Comparison of ENCODE assay signal across 2 cellular contexts in the genomic region with DNA sequence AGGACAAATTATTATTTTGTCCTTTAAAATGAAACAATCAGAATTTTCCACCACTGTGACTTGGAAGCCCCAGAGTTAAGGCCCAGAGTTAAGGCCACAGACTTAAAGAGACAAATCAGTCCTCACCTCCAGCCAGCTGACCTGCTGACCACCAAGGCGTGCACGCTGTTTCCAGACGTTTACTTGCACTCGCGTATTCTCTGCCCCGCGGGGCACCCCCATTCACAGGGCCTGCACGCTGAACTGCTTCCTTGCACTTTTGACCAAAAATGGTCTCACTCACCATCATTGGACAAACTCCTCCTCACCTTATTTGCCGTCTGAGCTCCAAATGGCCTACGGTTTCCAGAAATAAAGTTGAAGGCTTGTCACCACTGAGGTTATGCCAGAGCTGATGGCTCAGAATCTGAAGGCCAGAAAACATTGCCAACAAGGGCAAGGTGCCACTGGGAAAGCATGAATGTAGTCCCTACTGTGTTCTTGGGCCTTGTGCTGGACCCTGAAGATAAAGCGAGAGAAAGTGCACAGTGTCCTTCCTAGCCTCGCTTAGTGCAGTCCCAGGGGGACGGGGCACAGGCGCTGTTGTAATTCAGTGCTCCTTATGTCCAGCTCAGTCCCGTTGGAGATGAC.
TF ChIP-seq lines count a peak whose summit lies in the region.

No MANE protein-coding gene starts in this region.

TF ChIP-seq in endothelial cell of umbilical vein, 7 proteins besides CTCF, POLR2A, EP300 and RAD21:
- TF ChIP-seq, protein P1, sequence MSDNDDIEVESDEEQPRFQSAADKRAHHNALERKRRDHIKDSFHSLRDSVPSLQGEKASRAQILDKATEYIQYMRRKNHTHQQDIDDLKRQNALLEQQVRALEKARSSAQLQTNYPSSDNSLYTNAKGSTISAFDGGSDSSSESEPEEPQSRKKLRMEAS (IDR thresholded peaks at IDR 0.05; ENCODE audit: insufficient read depth, insufficient read length): no peak
- TF ChIP-seq GATA2 (IDR thresholded peaks at IDR 0.05; ENCODE audit: insufficient read depth, insufficient read length, low read depth, low read length) (no peak), POLR2AphosphoS5 (IDR thresholded peaks at IDR 0.05; ENCODE audit: insufficient read depth, low read depth, low read length) (no peak), MYC (IDR thresholded peaks at IDR 0.05; ENCODE audit: low read depth, low read length) (no peak), FOS (IDR thresholded peaks at IDR 0.05; ENCODE audit: borderline replicate concordance, insufficient read depth, low read length) (no peak), JUN (IDR thresholded peaks at IDR 0.05; ENCODE audit: borderline replicate concordance, insufficient read depth, insufficient read length, low read depth) (no peak), EZH2 (IDR thresholded peaks at IDR 0.05; ENCODE audit: borderline replicate concordance, low read depth, low read length, severe bottlenecking) (no peak)

TF ChIP-seq in HepG2, 621 proteins besides CTCF, POLR2A, EP300 and RAD21:
- TF ChIP-seq ATF5 (CRISPR knock-in tag; IDR thresholded peaks at IDR 0.05; ENCODE audit: low read depth): no peak
- no peak for TF ChIP-seq HOXA5 (CRISPR knock-in tag; IDR thresholded peaks at IDR 0.05)
- TF ChIP-seq NBN (conservative IDR thresholded peaks at IDR 0.05): no peak
- TF ChIP-seq, protein P2, sequence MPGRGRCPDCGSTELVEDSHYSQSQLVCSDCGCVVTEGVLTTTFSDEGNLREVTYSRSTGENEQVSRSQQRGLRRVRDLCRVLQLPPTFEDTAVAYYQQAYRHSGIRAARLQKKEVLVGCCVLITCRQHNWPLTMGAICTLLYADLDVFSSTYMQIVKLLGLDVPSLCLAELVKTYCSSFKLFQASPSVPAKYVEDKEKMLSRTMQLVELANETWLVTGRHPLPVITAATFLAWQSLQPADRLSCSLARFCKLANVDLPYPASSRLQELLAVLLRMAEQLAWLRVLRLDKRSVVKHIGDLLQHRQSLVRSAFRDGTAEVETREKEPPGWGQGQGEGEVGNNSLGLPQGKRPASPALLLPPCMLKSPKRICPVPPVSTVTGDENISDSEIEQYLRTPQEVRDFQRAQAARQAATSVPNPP (CRISPR knock-in tag; IDR thresholded peaks at IDR 0.05): no peak
- no peak for TF ChIP-seq KLF16 (CRISPR knock-in tag; IDR thresholded peaks at IDR 0.05)
